In genomic region chr5:42513246-42513645, GRCh38 we compare ENCODE assay signal across 10 cellular contexts.
"Had no signal": no experiment of that assay in that cellular context is flagged by ENCODE, and none has a peak within 500 bp of the region (broad histone marks: within the 10 kb centered on the region; RNA-seq: fewer than 3 reads in every experiment).

No MANE protein-coding gene starts in this region.

- H3K9me3 Mint-ChIP-seq: IgD-negative memory B cell had no signal

- H3K4me1 ChIP-seq: HAP-1 had no signal

- H3K9me3 ChIP-seq: HAP-1 had no signal

- H3K4me3 Mint-ChIP-seq: HFFc6, IgD-negative memory B cell had no signal

- DNase-seq: GM23248, GOT3, H7, HFFc6, KBM-7 had no signal

- H3K36me3 ChIP-seq: HAP-1 had no signal

- ATAC-seq: HCT116, HepG2 had no signal

- H3K27ac Mint-ChIP-seq: HFFc6, IgD-negative memory B cell had no signal

- H3K36me3 Mint-ChIP-seq: IgD-negative memory B cell had no signal

- H3K4me3 ChIP-seq: GM23248, HAP-1 had no signal

- H3K9ac ChIP-seq: GM23248 had no signal

- H3K27ac ChIP-seq: GM23248, HL-60 had no signal
